15 cellular contexts compared by ENCODE assay signal in genomic region chr3:14336414-14337285, GRCh38.
A peak's percentile ranks its signal among the peaks of the same experiment; 100 is the strongest.
DNase-seq lines count a peak whose midpoint lies in the region; ATAC-seq and TF ChIP-seq lines count a peak whose summit lies in the region.
"Had no signal": no experiment of that assay in that cellular context is flagged by ENCODE, and none has a peak within 500 bp of the region (broad histone marks: within the 10 kb centered on the region; RNA-seq: fewer than 3 reads in every experiment).

No MANE protein-coding gene starts in this region.

- H3K4me3 ChIP-seq in mucosa of stomach (ENCODE audit: low read length), result no peak overlapping the region
- H3K4me3 ChIP-seq: suprapubic skin had no signal

- peaks cover 62% of the 10 kb centered on the region for H3K4me1 ChIP-seq in mucosa of stomach (ENCODE audit: control insufficient read depth, insufficient read depth, low read length)

- in situ Hi-C loops in T47D (cut with HindIII; ENCODE audit: low pct_unique_long_range_greater_than_20kb, low sequenced_read_pairs), result no loop called here

- ATAC-seq in GM18511 (IDR thresholded peaks at IDR 0.05; ENCODE audit: unreplicated experiment) (no peak), HG03571 (IDR thresholded peaks at IDR 0.05; ENCODE audit: unreplicated experiment) (no peak)

- no peak for TF ChIP-seq CTCF in C4-2B (conservative IDR thresholded peaks at IDR 0.05)

- peak overlapping the region; percentile 1 for H3K9ac ChIP-seq in mucosa of stomach (ENCODE audit: low read length)

- H3K9me3 ChIP-seq in mucosa of stomach (ENCODE audit: control insufficient read depth, low read length), result no peaks in the 10 kb centered on the region
- H3K9me3 ChIP-seq: suprapubic skin had no signal

- H3K27me3 ChIP-seq in mucosa of stomach (ENCODE audit: control insufficient read depth, insufficient read depth, low read length), result no peaks in the 10 kb centered on the region
- H3K27me3 ChIP-seq: suprapubic skin had no signal

- H3K36me3 ChIP-seq in mucosa of stomach (ENCODE audit: control insufficient read depth, insufficient read depth, low read length), result no peaks in the 10 kb centered on the region
- H3K36me3 ChIP-seq: suprapubic skin had no signal

- H3K27ac ChIP-seq in C4-2B, result peak overlapping the region; percentile 52
- H3K27ac ChIP-seq: suprapubic skin had no signal

- DNase-seq in MV-4-11 (lab: John Stamatoyannopoulos, UW), result peak; percentile 29
- peak; percentile 96 to 97 for DNase-seq in T47D (ENCODE audit: low read depth in 1 of 2, low spot score in 1 of 2)
- no peak for DNase-seq in stimulated activated CD8-positive, alpha-beta memory T cell treated with anti-CD3 and anti-CD28 coated beads, Interleukin-4, amount 100 ng/mL, for 48 hours
- DNase-seq in nucleus accumbens (lab: John Stamatoyannopoulos, UW), result no peak
- DNase-seq: activated CD8-positive, alpha-beta memory T cell treated with anti-CD3 and anti-CD28 coated beads for 24 hours; amygdala; COR-L47; head of caudate nucleus; naive B cell; OCI-M1 had no signal

Comparison
In these comparisons a context has a peak if more than half of its experiments do, and no peak if none do; other contexts are left out.
1. DNase-seq: peak in MV-4-11 (single experiment) and T47D (2 of 2); none in stimulated activated CD8-positive, alpha-beta memory T cell treated with anti-CD3 and anti-CD28 coated beads, Interleukin-4, amount 100 ng/mL, for 48 hours (single experiment) and nucleus accumbens (0 of 56).